ENCODE assay signal across 35 cellular contexts in genomic region chr21:20315044-20315443, GRCh38.
"Had no signal": no experiment of that assay in that cellular context is flagged by ENCODE, and none has a peak within 500 bp of the region (broad histone marks: within the 10 kb centered on the region; RNA-seq: fewer than 3 reads in every experiment).

No MANE protein-coding gene starts in this region.

- H3K36me3 ChIP-seq: MG63 had no signal

- DNase-seq: Kasumi-1, MG63, MM.1S, MV-4-11, NCI-H1048, NCI-H1092, NCI-H1092 treated with DMSO at 0.1 percent for 48 hours, NCI-H1105, NCI-H1105 treated with DMSO at 0.1 percent for 48 hours, NCI-H1417, NCI-H1417 treated with DMSO at 0.1 percent for 48 hours, NCI-H1436, NCI-H1436 treated with DMSO at 0.1 percent for 48 hours, NCI-H146, NCI-H1694, NCI-H1694 treated with DMSO at 0.1 percent for 48 hours, NCI-H187, NCI-H187 treated with DMSO at 0.1 percent for 48 hours, NCI-H1930, NCI-H2029, NCI-H2029 treated with DMSO at 0.1 percent for 48 hours, NCI-H2081, NCI-H2081 treated with DMSO at 0.1 percent for 48 hours, NCI-H2107, NCI-H2171, NCI-H2171 treated with DMSO at 0.1 percent for 48 hours, NCI-H2227 treated with DMSO at 0.1 percent for 48 hours, NCI-H226, NCI-H345, NCI-H446, NCI-H446 treated with DMSO at 0.1 percent for 48 hours, NCI-H510A, NCI-H510A treated with DMSO at 0.1 percent for 48 hours, NCI-H524, NCI-H524 treated with DMSO at 0.1 percent for 48 hours had no signal

- H3K9me3 ChIP-seq: MG63 had no signal

- H3K4me3 ChIP-seq: MG63 had no signal

- H3K27me3 ChIP-seq: MG63 had no signal
